ENCODE assay signal across 15 cellular contexts in the genomic region with DNA sequence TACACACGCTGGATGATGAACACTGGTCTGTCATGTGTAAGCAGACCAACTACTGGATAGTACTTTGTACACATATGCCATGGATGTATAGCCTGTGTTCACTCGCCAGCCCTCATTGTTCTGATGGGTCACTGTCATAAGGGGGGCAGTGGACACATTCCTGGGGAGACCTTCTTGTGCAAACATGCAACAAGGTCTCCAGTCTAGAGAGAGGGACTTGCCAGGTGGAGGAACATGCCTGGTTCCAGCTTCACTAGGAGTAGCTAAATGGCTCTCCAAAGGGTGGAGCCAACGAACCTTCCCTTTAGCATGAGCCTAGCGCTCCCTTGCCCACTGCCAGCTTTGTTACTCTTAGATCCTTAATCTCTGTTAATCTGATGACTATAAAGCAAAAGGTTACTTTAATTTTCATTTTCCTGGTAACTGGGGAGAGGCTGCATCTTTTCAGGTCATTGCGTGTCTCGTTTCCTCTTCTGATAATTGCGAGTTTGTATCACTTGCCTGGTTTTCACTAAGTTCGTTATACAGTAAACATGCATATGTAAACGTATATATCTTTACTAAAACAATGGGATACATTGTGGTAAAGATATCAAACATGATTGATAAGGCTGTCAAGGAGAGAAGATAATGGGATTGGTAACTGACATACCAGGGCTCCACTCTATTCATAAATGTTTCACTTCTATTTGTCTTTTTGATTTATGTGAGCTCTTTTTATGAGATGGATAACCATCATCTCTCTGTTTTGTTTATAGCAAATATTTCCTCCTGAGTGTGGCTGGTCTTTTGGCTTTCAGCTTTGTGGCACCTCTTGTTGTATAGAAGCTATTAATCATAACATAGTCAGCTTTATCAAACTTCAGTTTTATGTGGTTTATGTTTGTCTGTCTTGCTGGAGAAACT.
"Had no signal": no experiment of that assay in that cellular context is flagged by ENCODE, and none has a peak within 500 bp of the region (broad histone marks: within the 10 kb centered on the region; RNA-seq: fewer than 3 reads in every experiment).

No MANE protein-coding gene starts in this region.

- H3K27ac ChIP-seq: coronary artery, heart left ventricle, lower lobe of right lung, ovary, tibial nerve had no signal

- ATAC-seq: activated CD4-positive, CD25-positive, alpha-beta regulatory T cell treated with anti-CD3 and anti-CD28 coated beads, Interleukin-2, amount 50 U/mL, for 24 hours; heart left ventricle; left cardiac atrium; lower lobe of right lung had no signal

- H3K4me1 ChIP-seq: heart left ventricle, lower lobe of right lung, tibial nerve had no signal

- H3K9me3 ChIP-seq: heart left ventricle, lower lobe of right lung, ovary, tibial nerve had no signal

- H3K4me3 ChIP-seq: coronary artery, heart left ventricle, lower lobe of right lung, ovary, tibial nerve had no signal

- H3K27me3 ChIP-seq: ovary, tibial nerve had no signal

- H3K36me3 ChIP-seq: heart left ventricle, lower lobe of right lung, ovary, tibial nerve had no signal

- DNase-seq: activated CD4-positive, alpha-beta T cell treated with anti-CD3 and anti-CD28 coated beads, Interleukin-2, amount 50 U/mL, for 1 hour; activated CD8-positive, alpha-beta memory T cell treated with anti-CD3 and anti-CD28 coated beads for 24 hours; activated gamma-delta T cell treated with Interleukin-2 at 50 U/mL for 16 hours; activated naive CD8-positive, alpha-beta T cell treated with anti-CD3 and anti-CD28 coated beads for 36 hours; foreskin melanocyte; heart left ventricle; left cardiac atrium; lower lobe of right lung; midbrain; ovary; stimulated activated naive CD4-positive, alpha-beta T cell treated with Interleukin-2 at 50 U/mL for 16 hours; substantia nigra had no signal
